ENCODE assay signal across 12 cellular contexts in the genomic region with DNA sequence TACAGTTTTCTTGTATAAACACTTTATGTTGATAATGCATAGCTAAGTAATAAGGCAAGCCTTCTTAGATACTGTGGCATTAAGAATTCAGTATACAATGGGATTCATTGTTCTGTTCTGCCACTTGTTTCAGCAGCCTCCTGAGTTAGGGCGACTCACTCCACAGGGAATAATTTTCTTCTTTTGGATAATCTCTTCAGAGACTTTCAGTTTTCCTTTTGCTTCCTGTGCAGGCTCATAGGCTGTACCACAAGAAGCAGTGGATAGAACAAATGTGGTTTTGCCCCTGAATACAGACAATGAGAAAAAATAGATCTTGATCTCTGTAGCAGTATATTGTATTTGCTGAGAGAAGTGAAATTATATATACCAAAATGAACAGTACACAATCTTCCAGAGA.
DNase-seq lines count a peak whose midpoint lies in the region; ATAC-seq and TF ChIP-seq lines count a peak whose summit lies in the region.
"Had no signal": no experiment of that assay in that cellular context is flagged by ENCODE, and none has a peak within 500 bp of the region (broad histone marks: within the 10 kb centered on the region; RNA-seq: fewer than 3 reads in every experiment).

No MANE protein-coding gene starts in this region.

- TF ChIP-seq CTCF in CD8-positive, alpha-beta T cell (IDR thresholded peaks at IDR 0.05): no peak

- peaks cover 16% of the 10 kb centered on the region for H3K36me3 Mint-ChIP-seq in CD8-positive, alpha-beta T cell

- H2AFZ ChIP-seq in ACC112 (ENCODE audit: low read length, unreplicated experiment): no peak overlapping the region

- H3K27ac ChIP-seq in ACC112 (ENCODE audit: low read depth, low read length): peak overlapping the region; percentile 39
- no peak overlapping the region for H3K27ac ChIP-seq in CD8-positive, alpha-beta T cell (ENCODE audit: low read depth, low read length)
- H3K27ac ChIP-seq: testis had no signal

- H3K4me1 ChIP-seq in ACC112 (ENCODE audit: control insufficient read depth, insufficient read depth, low read length, unreplicated experiment): peaks cover 29% of the 10 kb centered on the region
- H3K4me1 ChIP-seq in CD8-positive, alpha-beta T cell (ENCODE audit: insufficient read depth, low read length): no peaks in the 10 kb centered on the region

- DNase-seq in HT1080 (ENCODE audit: low read depth) (peak; percentile 92), globus pallidus (ENCODE audit: low spot score) (peak; percentile 63), NCI-H2029 treated with DMSO at 0.1 percent for 48 hours (lab: John Stamatoyannopoulos, UW) (no peak), NCI-H748 (lab: John Stamatoyannopoulos, UW; ENCODE audit: unreplicated experiment) (no peak)
- DNase-seq in CD8-positive, alpha-beta T cell: no peak
- DNase-seq: stimulated activated CD4-positive, alpha-beta T cell treated with anti-CD3 and anti-CD28 coated beads, Interleukin-12 subunit alpha, Interleukin-12 subunit beta, amount 100 ng/mL, for 4 hours had no signal

- intact Hi-C loops in CD8-positive, alpha-beta T cell (cut with DNase I, micrococcal nuclease): loop anchor here (1.0 to 10.0 kb wide), 7 partner anchors 185 to 1452 kb away; no protein-coding TSS in a partner anchor

- ATAC-seq in SK-N-SH treated with all-trans-retinoic acid at 6 μM for 48 hours (peak; percentile 43), HG03342 (IDR thresholded peaks at IDR 0.05; ENCODE audit: unreplicated experiment) (no peak)
- ATAC-seq in CD8-positive, alpha-beta T cell: no peak

- POLR2A ChIA-PET in CD8-positive, alpha-beta T cell (lab: Charles Lee): no interaction called here

- no peaks in the 10 kb centered on the region for H3K9me3 Mint-ChIP-seq in CD8-positive, alpha-beta T cell
- H3K9me3 Mint-ChIP-seq: T-cell had no signal

- H3K9me3 ChIP-seq in CD8-positive, alpha-beta T cell (ENCODE audit: low read length): no peaks in the 10 kb centered on the region
- H3K9me3 ChIP-seq: testis had no signal

- CTCF ChIA-PET in CD8-positive, alpha-beta T cell (lab: Charles Lee): no interaction called here

- H3K4me3 ChIP-seq in ACC112 (ENCODE audit: low read depth, low read length): no peak overlapping the region
- H3K4me3 ChIP-seq in CD8-positive, alpha-beta T cell (ENCODE audit: low read depth, low read length): no peak overlapping the region
- H3K4me3 ChIP-seq: testis had no signal

- no peak overlapping the region for H3K4me3 Mint-ChIP-seq in CD8-positive, alpha-beta T cell
- H3K4me3 Mint-ChIP-seq: activated naive CD8-positive, alpha-beta T cell; T-cell had no signal

- H3K36me3 ChIP-seq in ACC112 (ENCODE audit: insufficient read depth, low read length): no peaks in the 10 kb centered on the region
- no peaks in the 10 kb centered on the region for H3K36me3 ChIP-seq in CD8-positive, alpha-beta T cell (ENCODE audit: insufficient read depth, low read length)

- H3K27ac Mint-ChIP-seq in CD8-positive, alpha-beta T cell: no peak overlapping the region
- H3K27ac Mint-ChIP-seq: activated naive CD8-positive, alpha-beta T cell; T-cell had no signal

- H3K79me2 ChIP-seq in ACC112 (ENCODE audit: control insufficient read depth, insufficient read depth, low read length, unreplicated experiment): no peaks in the 10 kb centered on the region

- no peaks in the 10 kb centered on the region for H3K27me3 Mint-ChIP-seq in CD8-positive, alpha-beta T cell (ENCODE audit: low read depth)
- H3K27me3 Mint-ChIP-seq: activated naive CD8-positive, alpha-beta T cell; T-cell had no signal

- peaks cover 7% of the 10 kb centered on the region for H3K4me1 Mint-ChIP-seq in CD8-positive, alpha-beta T cell (ENCODE audit: low read depth)

- H3K27me3 ChIP-seq in ACC112 (ENCODE audit: insufficient read depth, low read length): no peaks in the 10 kb centered on the region
- no peaks in the 10 kb centered on the region for H3K27me3 ChIP-seq in CD8-positive, alpha-beta T cell (ENCODE audit: insufficient read depth, low read length)
- H3K27me3 ChIP-seq: testis had no signal

TF ChIP-seq in SK-N-SH treated with all-trans-retinoic acid at 6 μM for 48 hours, 23 proteins besides CTCF, POLR2A, EP300 and RAD21:
- TF ChIP-seq, protein P1, sequence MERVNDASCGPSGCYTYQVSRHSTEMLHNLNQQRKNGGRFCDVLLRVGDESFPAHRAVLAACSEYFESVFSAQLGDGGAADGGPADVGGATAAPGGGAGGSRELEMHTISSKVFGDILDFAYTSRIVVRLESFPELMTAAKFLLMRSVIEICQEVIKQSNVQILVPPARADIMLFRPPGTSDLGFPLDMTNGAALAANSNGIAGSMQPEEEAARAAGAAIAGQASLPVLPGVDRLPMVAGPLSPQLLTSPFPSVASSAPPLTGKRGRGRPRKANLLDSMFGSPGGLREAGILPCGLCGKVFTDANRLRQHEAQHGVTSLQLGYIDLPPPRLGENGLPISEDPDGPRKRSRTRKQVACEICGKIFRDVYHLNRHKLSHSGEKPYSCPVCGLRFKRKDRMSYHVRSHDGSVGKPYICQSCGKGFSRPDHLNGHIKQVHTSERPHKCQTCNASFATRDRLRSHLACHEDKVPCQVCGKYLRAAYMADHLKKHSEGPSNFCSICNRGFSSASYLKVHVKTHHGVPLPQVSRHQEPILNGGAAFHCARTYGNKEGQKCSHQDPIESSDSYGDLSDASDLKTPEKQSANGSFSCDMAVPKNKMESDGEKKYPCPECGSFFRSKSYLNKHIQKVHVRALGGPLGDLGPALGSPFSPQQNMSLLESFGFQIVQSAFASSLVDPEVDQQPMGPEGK (CRISPR knock-in tag; IDR thresholded peaks at IDR 0.05; ENCODE audit: borderline replicate concordance): no peak
- TF ChIP-seq SNAI2 (CRISPR knock-in tag; IDR thresholded peaks at IDR 0.05): no peak
- TF ChIP-seq, protein P2, sequence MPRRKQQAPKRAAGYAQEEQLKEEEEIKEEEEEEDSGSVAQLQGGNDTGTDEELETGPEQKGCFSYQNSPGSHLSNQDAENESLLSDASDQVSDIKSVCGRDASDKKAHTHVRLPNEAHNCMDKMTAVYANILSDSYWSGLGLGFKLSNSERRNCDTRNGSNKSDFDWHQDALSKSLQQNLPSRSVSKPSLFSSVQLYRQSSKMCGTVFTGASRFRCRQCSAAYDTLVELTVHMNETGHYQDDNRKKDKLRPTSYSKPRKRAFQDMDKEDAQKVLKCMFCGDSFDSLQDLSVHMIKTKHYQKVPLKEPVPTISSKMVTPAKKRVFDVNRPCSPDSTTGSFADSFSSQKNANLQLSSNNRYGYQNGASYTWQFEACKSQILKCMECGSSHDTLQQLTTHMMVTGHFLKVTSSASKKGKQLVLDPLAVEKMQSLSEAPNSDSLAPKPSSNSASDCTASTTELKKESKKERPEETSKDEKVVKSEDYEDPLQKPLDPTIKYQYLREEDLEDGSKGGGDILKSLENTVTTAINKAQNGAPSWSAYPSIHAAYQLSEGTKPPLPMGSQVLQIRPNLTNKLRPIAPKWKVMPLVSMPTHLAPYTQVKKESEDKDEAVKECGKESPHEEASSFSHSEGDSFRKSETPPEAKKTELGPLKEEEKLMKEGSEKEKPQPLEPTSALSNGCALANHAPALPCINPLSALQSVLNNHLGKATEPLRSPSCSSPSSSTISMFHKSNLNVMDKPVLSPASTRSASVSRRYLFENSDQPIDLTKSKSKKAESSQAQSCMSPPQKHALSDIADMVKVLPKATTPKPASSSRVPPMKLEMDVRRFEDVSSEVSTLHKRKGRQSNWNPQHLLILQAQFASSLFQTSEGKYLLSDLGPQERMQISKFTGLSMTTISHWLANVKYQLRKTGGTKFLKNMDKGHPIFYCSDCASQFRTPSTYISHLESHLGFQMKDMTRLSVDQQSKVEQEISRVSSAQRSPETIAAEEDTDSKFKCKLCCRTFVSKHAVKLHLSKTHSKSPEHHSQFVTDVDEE (CRISPR knock-in tag; IDR thresholded peaks at IDR 0.05): no peak
- no peak for TF ChIP-seq ZFP30 (CRISPR knock-in tag; IDR thresholded peaks at IDR 0.05)
- TF ChIP-seq, protein P3, sequence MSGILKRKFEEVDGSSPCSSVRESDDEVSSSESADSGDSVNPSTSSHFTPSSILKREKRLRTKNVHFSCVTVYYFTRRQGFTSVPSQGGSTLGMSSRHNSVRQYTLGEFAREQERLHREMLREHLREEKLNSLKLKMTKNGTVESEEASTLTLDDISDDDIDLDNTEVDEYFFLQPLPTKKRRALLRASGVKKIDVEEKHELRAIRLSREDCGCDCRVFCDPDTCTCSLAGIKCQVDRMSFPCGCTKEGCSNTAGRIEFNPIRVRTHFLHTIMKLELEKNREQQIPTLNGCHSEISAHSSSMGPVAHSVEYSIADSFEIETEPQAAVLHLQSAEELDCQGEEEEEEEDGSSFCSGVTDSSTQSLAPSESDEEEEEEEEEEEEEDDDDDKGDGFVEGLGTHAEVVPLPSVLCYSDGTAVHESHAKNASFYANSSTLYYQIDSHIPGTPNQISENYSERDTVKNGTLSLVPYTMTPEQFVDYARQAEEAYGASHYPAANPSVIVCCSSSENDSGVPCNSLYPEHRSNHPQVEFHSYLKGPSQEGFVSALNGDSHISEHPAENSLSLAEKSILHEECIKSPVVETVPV (CRISPR knock-in tag; IDR thresholded peaks at IDR 0.05): no peak
- no peak for TF ChIP-seq TOX (CRISPR knock-in tag; IDR thresholded peaks at IDR 0.05; ENCODE audit: borderline replicate concordance)
- TF ChIP-seq, protein P4, sequence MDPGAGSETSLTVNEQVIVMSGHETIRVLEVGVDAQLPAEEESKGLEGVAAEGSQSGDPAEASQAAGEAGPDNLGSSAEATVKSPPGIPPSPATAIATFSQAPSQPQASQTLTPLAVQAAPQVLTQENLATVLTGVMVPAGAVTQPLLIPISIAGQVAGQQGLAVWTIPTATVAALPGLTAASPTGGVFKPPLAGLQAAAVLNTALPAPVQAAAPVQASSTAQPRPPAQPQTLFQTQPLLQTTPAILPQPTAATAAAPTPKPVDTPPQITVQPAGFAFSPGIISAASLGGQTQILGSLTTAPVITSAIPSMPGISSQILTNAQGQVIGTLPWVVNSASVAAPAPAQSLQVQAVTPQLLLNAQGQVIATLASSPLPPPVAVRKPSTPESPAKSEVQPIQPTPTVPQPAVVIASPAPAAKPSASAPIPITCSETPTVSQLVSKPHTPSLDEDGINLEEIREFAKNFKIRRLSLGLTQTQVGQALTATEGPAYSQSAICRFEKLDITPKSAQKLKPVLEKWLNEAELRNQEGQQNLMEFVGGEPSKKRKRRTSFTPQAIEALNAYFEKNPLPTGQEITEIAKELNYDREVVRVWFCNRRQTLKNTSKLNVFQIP (CRISPR knock-in tag; IDR thresholded peaks at IDR 0.05; ENCODE audit: borderline replicate concordance, low read depth): no peak
- TF ChIP-seq ZNF8 (CRISPR knock-in tag; IDR thresholded peaks at IDR 0.05): no peak

Comparison
In these comparisons a context has a peak if more than half of its experiments do, and no peak if none do; other contexts are left out.
1. DNase-seq: peak in HT1080 (single experiment) and globus pallidus (single experiment); none in NCI-H2029 treated with DMSO at 0.1 percent for 48 hours (single experiment), NCI-H748 (single experiment) and CD8-positive, alpha-beta T cell (0 of 7).